Comparison of ENCODE assay signal across 1 cellular context in genomic region chr17:39750131-39751015, GRCh38.
TF ChIP-seq lines count a peak whose summit lies in the region.

No MANE protein-coding gene starts in this region.

TF ChIP-seq in HepG2, 621 proteins besides CTCF, POLR2A, EP300 and RAD21 (continued from another document and continues in another):
- no peak for TF ChIP-seq GFI1 (CRISPR knock-in tag; IDR thresholded peaks at IDR 0.05; ENCODE audit: borderline replicate concordance)
- TF ChIP-seq MAFK (conservative IDR thresholded peaks at IDR 0.05 in 1 of 2, IDR thresholded peaks at IDR 0.05 in 1 of 2; ENCODE audit: low read length in 2 of 2), result no peak
- no peak for TF ChIP-seq U2AF2 (IDR thresholded peaks at IDR 0.05; ENCODE audit: low read depth, low read length)
- TF ChIP-seq POLR2G (IDR thresholded peaks at IDR 0.05; ENCODE audit: low read depth, low read length), result 0 out of 2 replicates have a peak, but pooled peaks have one; percentile 33
- TF ChIP-seq ZNF782 (CRISPR knock-in tag; IDR thresholded peaks at IDR 0.05; ENCODE audit: borderline replicate concordance), result 0 out of 2 replicates have a peak, but pooled peaks have one; percentile 37
- TF ChIP-seq KDM6A (CRISPR knock-in tag; IDR thresholded peaks at IDR 0.05; ENCODE audit: low read depth), result peak; percentile 45; the same call in 1 of the 2 replicates
- TF ChIP-seq ERF (CRISPR knock-in tag; IDR thresholded peaks at IDR 0.05), result 0 out of 2 replicates have a peak, but pooled peaks have one; percentile 43
- no peak for TF ChIP-seq ZNF746 (CRISPR knock-in tag; IDR thresholded peaks at IDR 0.05)
- peak; percentile 86 for TF ChIP-seq FOSL2 (CRISPR knock-in tag; IDR thresholded peaks at IDR 0.05)
- TF ChIP-seq HMGXB3 (CRISPR knock-in tag; IDR thresholded peaks at IDR 0.05; ENCODE audit: borderline replicate concordance), result no peak; the same call in 1 of the 2 replicates
- TF ChIP-seq ZNF574 (CRISPR knock-in tag; IDR thresholded peaks at IDR 0.05), result peak; percentile 40; the same call in 1 of the 2 replicates
- TF ChIP-seq NR2F6 (IDR thresholded peaks at IDR 0.05), result 0 out of 2 replicates have a peak, but pooled peaks have one; percentile 8
- peak; percentile 64 for TF ChIP-seq NR2F6 (CRISPR knock-in tag; IDR thresholded peaks at IDR 0.05)
- no peak for TF ChIP-seq MYNN (CRISPR knock-in tag; IDR thresholded peaks at IDR 0.05; ENCODE audit: low read depth)
- TF ChIP-seq ZNF549 (CRISPR knock-in tag; IDR thresholded peaks at IDR 0.05), result no peak
- TF ChIP-seq TFAP4 (IDR thresholded peaks at IDR 0.05; ENCODE audit: borderline replicate concordance, low read depth), result peak; percentile 19; the same call in 1 of the 2 replicates
- TF ChIP-seq TFDP1 (CRISPR knock-in tag; IDR thresholded peaks at IDR 0.05; ENCODE audit: borderline replicate concordance), result no peak
- TF ChIP-seq HIVEP1 (CRISPR knock-in tag; IDR thresholded peaks at IDR 0.05), result peak; percentile 82
- no peak for TF ChIP-seq TCF7 (IDR thresholded peaks at IDR 0.05; ENCODE audit: low read depth)
- no peak for TF ChIP-seq TSC22D2 (CRISPR knock-in tag; IDR thresholded peaks at IDR 0.05; ENCODE audit: borderline replicate concordance)
- peak; percentile 24; the same call in 1 of the 2 replicates for TF ChIP-seq SOX5 (CRISPR knock-in tag; IDR thresholded peaks at IDR 0.05; ENCODE audit: borderline replicate concordance)
- TF ChIP-seq HNF1A (IDR thresholded peaks at IDR 0.05; ENCODE audit: low read depth), result no peak
- TF ChIP-seq HNF1A (CRISPR knock-in tag; IDR thresholded peaks at IDR 0.05; ENCODE audit: borderline replicate concordance), result peak; percentile 44; the same call in 1 of the 2 replicates
- TF ChIP-seq ZFYVE20 (CRISPR knock-in tag; IDR thresholded peaks at IDR 0.05; ENCODE audit: borderline replicate concordance, low read depth), result no peak
- TF ChIP-seq CENPBD1 (CRISPR knock-in tag; IDR thresholded peaks at IDR 0.05; ENCODE audit: borderline replicate concordance, low read depth), result no peak
- no peak; the same call in 1 of the 2 replicates for TF ChIP-seq NFIC (IDR thresholded peaks at IDR 0.05; ENCODE audit: low read length)
- no peak for TF ChIP-seq CSRNP2 (CRISPR knock-in tag; conservative IDR thresholded peaks at IDR 0.05; ENCODE audit: low read depth)
- TF ChIP-seq ZNF776 (CRISPR knock-in tag; IDR thresholded peaks at IDR 0.05), result no peak
- no peak for TF ChIP-seq ZNF670 (CRISPR knock-in tag; IDR thresholded peaks at IDR 0.05; ENCODE audit: borderline replicate concordance)
- TF ChIP-seq ZNF256 (CRISPR knock-in tag; conservative IDR thresholded peaks at IDR 0.05), result no peak
- TF ChIP-seq MED8 (CRISPR knock-in tag; IDR thresholded peaks at IDR 0.05; ENCODE audit: insufficient replicate concordance), result no peak
- TF ChIP-seq AHDC1 (CRISPR knock-in tag; IDR thresholded peaks at IDR 0.05; ENCODE audit: borderline replicate concordance), result no peak
- no peak for TF ChIP-seq MLLT10 (CRISPR knock-in tag; IDR thresholded peaks at IDR 0.05)
- TF ChIP-seq ZNF883 (CRISPR knock-in tag; IDR thresholded peaks at IDR 0.05; ENCODE audit: not compliant biosample characterization), result peak; percentile 90
- TF ChIP-seq ZNF12 (CRISPR knock-in tag; IDR thresholded peaks at IDR 0.05), result no peak
- TF ChIP-seq ZC3H13 (CRISPR knock-in tag; IDR thresholded peaks at IDR 0.05), result no peak
- TF ChIP-seq SIN3B (IDR thresholded peaks at IDR 0.05; ENCODE audit: low read length), result no peak
- TF ChIP-seq RXRA (CRISPR knock-in tag; IDR thresholded peaks at IDR 0.05), result peak; percentile 98
